In the genomic region with DNA sequence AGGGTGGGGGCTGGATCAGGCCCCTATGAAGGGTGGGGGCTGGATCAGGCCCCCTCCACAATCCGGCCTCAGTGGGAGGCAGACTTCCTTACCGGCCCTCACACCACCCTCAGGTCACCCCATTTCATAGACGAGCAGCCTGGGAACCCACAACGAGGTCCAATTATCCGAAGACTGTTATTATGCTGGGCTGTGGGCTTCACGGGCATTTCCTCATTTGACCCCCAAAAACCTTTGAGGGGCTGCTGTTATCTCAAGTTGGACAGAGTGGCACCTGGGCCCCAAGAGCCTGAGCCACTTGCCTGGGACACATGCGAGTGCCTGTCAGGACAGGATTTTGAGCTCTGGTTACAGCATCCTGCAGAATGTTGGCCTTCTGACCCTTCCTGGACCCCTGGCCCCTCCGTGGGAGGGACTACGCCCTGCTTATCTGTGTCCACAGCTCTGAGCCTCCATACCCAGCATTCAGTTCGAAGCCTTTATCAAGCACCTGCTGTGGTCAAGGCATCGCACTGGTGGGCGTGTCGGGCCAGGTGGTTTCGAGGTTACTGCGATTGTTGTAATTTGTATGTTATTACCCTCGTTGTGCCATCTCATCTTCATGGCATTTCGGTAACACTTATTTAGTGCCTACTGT, we compare ENCODE assay signal across 21 cellular contexts. TPM values are rescaled to one million over a fixed set of nuclear protein-coding genes. Genes with fewer than 3 reads are reported as not detected.
DNase-seq lines count a peak whose midpoint lies in the region; ATAC-seq and TF ChIP-seq lines count a peak whose summit lies in the region.
"Had no signal": no experiment of that assay in that cellular context is flagged by ENCODE, and none has a peak within 500 bp of the region (broad histone marks: within the 10 kb centered on the region; RNA-seq: fewer than 3 reads in every experiment).

No MANE protein-coding gene starts in this region.

- H3K9me3 Mint-ChIP-seq in progenitor cell of endocrine pancreas (ENCODE audit: low read depth) (no peaks in the 10 kb centered on the region), GM23338 (no peaks in the 10 kb centered on the region)
- H3K9me3 Mint-ChIP-seq: CD8-positive, alpha-beta memory T cell; IgD-negative memory B cell had no signal

- H3K4me3 ChIP-seq in GM23338: no peak overlapping the region
- H3K4me3 ChIP-seq in spleen: no peak overlapping the region
- H3K4me3 ChIP-seq: BLaER1 treated with 17β-estradiol and CSF1 and Interleukin-3, amounts not matched to agents 10 nM and 100 nM; Peyer's patch; SK-N-MC had no signal

- no peaks in the 10 kb centered on the region for H3K9me3 ChIP-seq in spleen
- H3K9me3 ChIP-seq: BLaER1 treated with 17β-estradiol and CSF1 and Interleukin-3, amounts not matched to agents 10 nM and 100 nM; Peyer's patch had no signal

- H4K20me1 ChIP-seq in GM23338 (replicated peaks; ENCODE audit: insufficient read depth): no peaks in the 10 kb centered on the region

- H3K4me2 ChIP-seq in GM23338: no peak overlapping the region

- intact Hi-C loops in spleen (cut with DNase I; ENCODE audit: low total_unique reads): no loop called here

- no peaks in the 10 kb centered on the region for H3K27me3 ChIP-seq in GM23338 (ENCODE audit: insufficient read depth)
- H3K27me3 ChIP-seq in spleen (replicated peaks in 1 of 7): peaks cover 0 to 29% (median 0%) of the 10 kb centered on the region in 7 donors
- H3K27me3 ChIP-seq: Peyer's patch had no signal

- H3K27ac ChIP-seq in GM23338 (ENCODE audit: low read depth) (no peak overlapping the region), spleen (no peak overlapping the region)
- H3K27ac ChIP-seq: 22Rv1; BLaER1 treated with 17β-estradiol and CSF1 and Interleukin-3, amounts not matched to agents 10 nM and 100 nM; Peyer's patch; SK-N-MC had no signal

- H3K36me3 ChIP-seq in GM23338 (ENCODE audit: insufficient read depth): no peaks in the 10 kb centered on the region
- no peaks in the 10 kb centered on the region for H3K36me3 ChIP-seq in spleen
- H3K36me3 ChIP-seq: BLaER1 treated with 17β-estradiol and CSF1 and Interleukin-3, amounts not matched to agents 10 nM and 100 nM; Peyer's patch had no signal

- DNase-seq in NCI-H187 treated with DMSO at 0.1 percent for 48 hours (lab: John Stamatoyannopoulos, UW) (peak; percentile 22), NCI-H187 (lab: John Stamatoyannopoulos, UW) (no peak), HUDEP-2 (lab: John Stamatoyannopoulos, UW; ENCODE audit: unreplicated experiment in 76 of 76) (peak in 50 of 76 experiments; percentile 4 to 70 (median 30)), erythroblast (lab: John Stamatoyannopoulos, UW) (peak; percentile 80 to 89), progenitor cell of endocrine pancreas (ENCODE audit: low spot score, unreplicated experiment) (no peak), GM23338 (ENCODE audit: low spot score) (no peak), spleen (no peak)
- DNase-seq: CD8-positive, alpha-beta memory T cell; DND-41; MV-4-11; NCI-H2029; NCI-H524 treated with DMSO at 0.1 percent for 48 hours; Peyer's patch; Right ventricle myocardium superior; T-helper 1 cell had no signal

- TF ChIP-seq CTCF in progenitor cell of endocrine pancreas (IDR thresholded peaks at IDR 0.05; ENCODE audit: unreplicated experiment) (no peak), GM23338 (conservative IDR thresholded peaks at IDR 0.05; ENCODE audit: low read depth in 2 of 2) (no peak), spleen (IDR thresholded peaks at IDR 0.05 in 8 of 11, conservative IDR thresholded peaks at IDR 0.05 in 3 of 11) (no peak)

- H2AFZ ChIP-seq in GM23338: no peak overlapping the region

- ATAC-seq in GM23338: no peak
- no peak for ATAC-seq in HG02588 (IDR thresholded peaks at IDR 0.05; ENCODE audit: unreplicated experiment)

- no peaks in the 10 kb centered on the region for H3K9me2 ChIP-seq in GM23338 (ENCODE audit: insufficient read depth)

- peaks cover 5% of the 10 kb centered on the region for H3K27me3 Mint-ChIP-seq in progenitor cell of endocrine pancreas
- peaks cover 5% of the 10 kb centered on the region for H3K27me3 Mint-ChIP-seq in GM23338 (ENCODE audit: insufficient read depth, low read depth, poor library complexity)

- WGBS in spleen, 5 donors: 73 to 78% (median 76%) methylated on average over 17 of the region's 17 CpGs

- no peaks in the 10 kb centered on the region for H3F3A ChIP-seq in GM23338 (replicated peaks; ENCODE audit: low read depth)

- H3K4me3 Mint-ChIP-seq in progenitor cell of endocrine pancreas (ENCODE audit: low read depth) (no peak overlapping the region), GM23338 (no peak overlapping the region)
- H3K4me3 Mint-ChIP-seq: CD8-positive, alpha-beta memory T cell had no signal

- H3K4me1 ChIP-seq in GM23338 (ENCODE audit: insufficient read depth): peaks cover 7% of the 10 kb centered on the region
- peaks cover 3 to 41% (median 9%) of the 10 kb centered on the region in 6 donors for H3K4me1 ChIP-seq in spleen

- no peaks in the 10 kb centered on the region for H3K79me2 ChIP-seq in GM23338 (replicated peaks; ENCODE audit: insufficient read depth)

- no peak for TF ChIP-seq POLR2A in erythroblast (IDR thresholded peaks at IDR 0.05; ENCODE audit: low read length)
- TF ChIP-seq POLR2A in spleen (IDR thresholded peaks at IDR 0.05): no peak

- H3K4me1 Mint-ChIP-seq in progenitor cell of endocrine pancreas (ENCODE audit: low read depth) (peaks cover 29% of the 10 kb centered on the region), GM23338 (peaks cover 21% of the 10 kb centered on the region)

- H3K27ac Mint-ChIP-seq in progenitor cell of endocrine pancreas (peak overlapping the region; percentile 39), GM23338 (no peak overlapping the region)
- H3K27ac Mint-ChIP-seq: IgD-negative memory B cell had no signal

- H3K36me3 Mint-ChIP-seq in progenitor cell of endocrine pancreas (ENCODE audit: insufficient read depth): no peaks in the 10 kb centered on the region
- H3K36me3 Mint-ChIP-seq in GM23338 (ENCODE audit: low read depth): no peaks in the 10 kb centered on the region
- H3K36me3 Mint-ChIP-seq: CD8-positive, alpha-beta memory T cell had no signal

TF ChIP-seq in GM23338, 12 proteins besides CTCF, POLR2A, EP300 and RAD21 (continues in another document):
- no peak for TF ChIP-seq EZH2 (IDR thresholded peaks at IDR 0.05; ENCODE audit: low read depth, unreplicated experiment)

RNA-seq across cellular contexts. Expression of gene PCMTD2, which starts 34.5 kb away (rescaled TPM):
- total RNA-seq in progenitor cell of endocrine pancreas (102 and 106 TPM in 2 replicates), spleen (100 to 1,000 TPM in 1 of 7 donors, 10 to 100 TPM in 6; 55.4 to 104 (median 78.1) TPM)
- total RNA-seq in GM23338 (2014; rRNA removed; shearing (Covaris generic)): 76.1 and 104 TPM in 2 replicates
- polyA plus RNA-seq in GM23338 (2016; fragmentation: Nextera tagmentation; extraction: Ambion mirVana) (25.7 and 33.8 TPM in 2 replicates), spleen (10 to 100 TPM; 36.0 to 38.5 (median 37.3) TPM)

RNA-seq across cellular contexts. Expression of gene MYT1, which starts 56.8 kb away (rescaled TPM):
- 1.9 and 2.3 TPM in 2 replicates for total RNA-seq in progenitor cell of endocrine pancreas
- total RNA-seq in GM23338 (2014; rRNA removed; shearing (Covaris generic)): 0.83 and 1.6 TPM in 2 replicates
- 1.1 and 1.6 TPM in 2 replicates for polyA plus RNA-seq in GM23338 (2016; fragmentation: Nextera tagmentation; extraction: Ambion mirVana)
- total RNA-seq in spleen: 1 to 10 TPM in 2 of 7 donors, under 1 TPM in 2, not detected in 3; 0.57 to 2.2 (median 0.84) TPM
- under 1 TPM; 0.08 to 0.80 (median 0.24) TPM for polyA plus RNA-seq in spleen
- total RNA-seq: LHCN-M2 had no signal
- polyA plus RNA-seq: CD8-positive, alpha-beta memory T cell; IgD-negative memory B cell had no signal

Comparison
In these comparisons a context has a peak if more than half of its experiments do, and no peak if none do; other contexts are left out.
1. DNase-seq: peak in NCI-H187 treated with DMSO at 0.1 percent for 48 hours (single experiment), HUDEP-2 (50 of 76) and erythroblast (2 of 2); none in NCI-H187 (0 of 2), progenitor cell of endocrine pancreas (single experiment), GM23338 (single experiment) and spleen (single experiment).